In genomic region chr1:6127587-6128163, GRCh38 we compare ENCODE assay signal across 1 cellular context.
TF ChIP-seq lines count a peak whose summit lies in the region.

No MANE protein-coding gene starts in this region.

TF ChIP-seq in K562, 482 proteins besides CTCF, POLR2A, EP300 and RAD21 (continued from another document and continues in another):
- TF ChIP-seq GTF3C2 (IDR thresholded peaks at IDR 0.05; ENCODE audit: borderline replicate concordance, extremely low read depth, insufficient read length) (no peak), CREB3 (tag; conservative IDR thresholded peaks at IDR 0.05; ENCODE audit: low read depth) (no peak), TBP (optimal IDR thresholded peaks at IDR 0.05; ENCODE audit: low read depth, low read length) (no peak), ZNF431 (CRISPR knock-in tag; IDR thresholded peaks at IDR 0.05) (peak; percentile 71; the same call in 1 of the 2 replicates), NR1H2 (CRISPR knock-in tag; IDR thresholded peaks at IDR 0.05) (no peak), ZNF79 (CRISPR knock-in tag; IDR thresholded peaks at IDR 0.05; ENCODE audit: low read depth) (no peak), CCNT2 (IDR thresholded peaks at IDR 0.05; ENCODE audit: borderline replicate concordance, extremely low read depth, insufficient read length, low read depth, low read length) (no peak), E2F1 (CRISPR knock-in tag; IDR thresholded peaks at IDR 0.05) (peak; percentile 83), ZNF253 (CRISPR knock-in tag; conservative IDR thresholded peaks at IDR 0.05) (no peak), NONO (IDR thresholded peaks at IDR 0.05; ENCODE audit: low read depth in 2 of 2, low read length in 1 of 2) (no peak), DPF2 (IDR thresholded peaks at IDR 0.05) (no peak), ELK1 (CRISPR knock-in tag; IDR thresholded peaks at IDR 0.05) (no peak), CAMTA2 (CRISPR knock-in tag; conservative IDR thresholded peaks at IDR 0.05) (no peak), RBM25 (IDR thresholded peaks at IDR 0.05; ENCODE audit: low read depth, low read length, severe bottlenecking) (no peak), RBM15 (IDR thresholded peaks at IDR 0.05; ENCODE audit: insufficient read depth, low read length) (no peak), ZNF3 (CRISPR knock-in tag; IDR thresholded peaks at IDR 0.05) (no peak), SUPT5H (IDR thresholded peaks at IDR 0.05) (no peak), ZFP36 (IDR thresholded peaks at IDR 0.05; ENCODE audit: low read depth, low read length, partially characterized antibody) (no peak), ZNF436 (CRISPR knock-in tag; IDR thresholded peaks at IDR 0.05) (no peak), ZNF764 (CRISPR knock-in tag; IDR thresholded peaks at IDR 0.05; ENCODE audit: low read depth) (no peak), PTRF (tag; IDR thresholded peaks at IDR 0.05) (no peak), CREB3L1 (IDR thresholded peaks at IDR 0.05; ENCODE audit: borderline replicate concordance, low read depth) (no peak), ZNF217 (CRISPR knock-in tag; IDR thresholded peaks at IDR 0.05) (no peak), THRB (CRISPR knock-in tag; conservative IDR thresholded peaks at IDR 0.05) (no peak), ZNF224 (CRISPR knock-in tag; IDR thresholded peaks at IDR 0.05) (peak; percentile 76; the same call in 1 of the 2 replicates), BCL6 (CRISPR knock-in tag; IDR thresholded peaks at IDR 0.05) (no peak), CREM (IDR thresholded peaks at IDR 0.05; ENCODE audit: low read depth) (peak; percentile 46; the same call in 1 of the 2 replicates), ZSCAN29 (IDR thresholded peaks at IDR 0.05) (no peak), USF2 (CRISPR knock-in tag; IDR thresholded peaks at IDR 0.05) (peak; percentile 94), POLR3G (IDR thresholded peaks at IDR 0.05; ENCODE audit: extremely low read depth, insufficient read length, insufficient replicate concordance) (no peak), ZNF696 (CRISPR knock-in tag; conservative IDR thresholded peaks at IDR 0.05) (no peak), FOXA3 (CRISPR knock-in tag; conservative IDR thresholded peaks at IDR 0.05 in 1 of 2, IDR thresholded peaks at IDR 0.05 in 1 of 2) (peak in 1 of 2 experiments; percentile 83; a peak in 1 of 4 replicates), E4F1 (CRISPR knock-in tag; IDR thresholded peaks at IDR 0.05; ENCODE audit: borderline replicate concordance) (no peak), MAFF (IDR thresholded peaks at IDR 0.05; ENCODE audit: low read length) (no peak), SNIP1 (IDR thresholded peaks at IDR 0.05; ENCODE audit: low read depth) (no peak), MCM3 (IDR thresholded peaks at IDR 0.05) (no peak), MXD1 (CRISPR knock-in tag; IDR thresholded peaks at IDR 0.05; ENCODE audit: borderline replicate concordance, poor library complexity, severe bottlenecking) (no peak), DEAF1 (CRISPR knock-in tag; IDR thresholded peaks at IDR 0.05) (no peak), ESRRA (IDR thresholded peaks at IDR 0.05; ENCODE audit: borderline replicate concordance, low read depth) (no peak), TAF1 (IDR thresholded peaks at IDR 0.05; ENCODE audit: control insufficient read depth, extremely low read depth, insufficient read depth, low read length, severe bottlenecking) (no peak), ZBTB9 (CRISPR knock-in tag; IDR thresholded peaks at IDR 0.05) (no peak), IRF1 (CRISPR knock-in tag; IDR thresholded peaks at IDR 0.05; ENCODE audit: borderline replicate concordance) (no peak), CHD2 (IDR thresholded peaks at IDR 0.05; ENCODE audit: low read depth, low read length) (no peak)
